10 cellular contexts compared by ENCODE assay signal in the genomic region with DNA sequence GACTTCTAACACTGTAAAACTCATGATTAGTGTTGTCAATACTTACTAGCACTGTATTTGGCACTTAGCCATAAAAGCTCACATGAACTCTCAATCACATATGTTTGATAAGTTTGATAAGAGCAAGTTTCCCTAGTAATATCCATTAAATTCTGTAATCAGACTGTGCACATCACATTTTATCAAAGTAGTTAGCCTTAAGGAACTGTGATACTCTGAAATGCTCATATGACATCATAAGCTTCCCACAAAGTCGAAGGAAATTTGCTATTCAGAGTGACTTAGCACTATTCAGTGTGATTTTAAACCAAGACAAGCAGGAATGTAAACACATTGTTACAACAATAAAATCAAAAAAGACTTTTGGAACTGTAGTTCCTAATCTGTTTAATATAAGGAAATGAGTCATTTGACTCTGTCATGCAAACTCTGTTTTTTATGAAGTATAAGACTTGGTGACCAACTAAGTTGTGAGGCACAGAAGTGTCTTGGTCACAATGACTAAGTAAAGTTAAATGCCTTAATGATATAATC. TPM values are rescaled to one million over a fixed set of nuclear protein-coding genes. Genes with fewer than 3 reads are reported as not detected.
DNase-seq lines count a peak whose midpoint lies in the region; ATAC-seq, FAIRE-seq and TF ChIP-seq lines count a peak whose summit lies in the region.
"Had no signal": no experiment of that assay in that cellular context is flagged by ENCODE, and none has a peak within 500 bp of the region (broad histone marks: within the 10 kb centered on the region; RNA-seq: fewer than 3 reads in every experiment).

No MANE protein-coding gene starts in this region.

- no peaks in the 10 kb centered on the region for H3K9me3 ChIP-seq in kidney (ENCODE audit: control insufficient read depth in 1 of 2, low read length in 2 of 2)
- H3K9me3 ChIP-seq: right lobe of liver had no signal

- intact Hi-C loops in activated T-helper 2 cell treated with anti-CD3 and anti-CD28 coated beads, Interferon-gamma antibody, Interleukin-2, Interleukin-4, amounts not matched to agents 10 μg/mL and 5 μg/mL and 100 μg/mL, durations not matched to agents 14 hours and 24 hours and 36 hours (cut with micrococcal nuclease): loop anchor here (1.0 kb wide), 1 partner anchor 8 kb away; no protein-coding TSS in a partner anchor
- intact Hi-C loops in kidney (cut with DNase I): no loop called here

- no peak for FAIRE-seq in kidney (lab: Jason Lieb, UNC)

- in situ Hi-C loops in KBM-7 (cut with MboI; ENCODE audit: low pct_unique_long_range_greater_than_20kb, low sequenced_read_pairs): no loop called here

- no peak overlapping the region for H3K27ac ChIP-seq in kidney (ENCODE audit: low read depth in 2 of 2, low read length in 2 of 2)
- H3K27ac ChIP-seq: right lobe of liver had no signal

- no peak for DNase-seq in activated CD4-positive, CD25-positive, alpha-beta regulatory T cell (lab: John Stamatoyannopoulos, UW)
- DNase-seq in KBM-7 (peak; percentile 36), dedifferentiated amniotic fluid mesenchymal stem cell (ENCODE audit: extremely low spot score) (peak; percentile 94), NCI-H2196 treated with DMSO at 0.1 percent for 48 hours (lab: John Stamatoyannopoulos, UW; ENCODE audit: unreplicated experiment) (no peak), kidney (no peak)
- DNase-seq in stimulated activated naive B cell treated with anti-CD40 and anti-IgM and Interleukin-4, amounts not matched to agents 10 μg/mL and 1 μg/mL and 100 μg/mL, for 72 hours: no peak
- DNase-seq in activated T-helper 2 cell treated with anti-CD3 and anti-CD28 coated beads, Interferon-gamma antibody, Interleukin-2, Interleukin-4, amounts not matched to agents 10 μg/mL and 5 μg/mL and 100 μg/mL, durations not matched to agents 14 hours and 24 hours and 36 hours (ENCODE audit: low spot score): no peak
- DNase-seq: right lobe of liver had no signal

- no peaks in the 10 kb centered on the region for H3K9me3 Mint-ChIP-seq in stimulated activated naive B cell treated with anti-CD40 and anti-IgM and Interleukin-4, amounts not matched to agents 10 μg/mL and 1 μg/mL and 100 μg/mL, for 72 hours
- H3K9me3 Mint-ChIP-seq in activated T-helper 2 cell treated with anti-CD3 and anti-CD28 coated beads, Interferon-gamma antibody, Interleukin-2, Interleukin-4, amounts not matched to agents 10 μg/mL and 5 μg/mL and 100 μg/mL, durations not matched to agents 14 hours and 24 hours and 36 hours: no peaks in the 10 kb centered on the region

- TF ChIP-seq CTCF in kidney (IDR thresholded peaks at IDR 0.05; ENCODE audit: borderline replicate concordance, extremely low read depth, insufficient read depth): no peak

- no peak overlapping the region for H3K4me3 Mint-ChIP-seq in stimulated activated naive B cell treated with anti-CD40 and anti-IgM and Interleukin-4, amounts not matched to agents 10 μg/mL and 1 μg/mL and 100 μg/mL, for 72 hours
- no peak overlapping the region for H3K4me3 Mint-ChIP-seq in activated T-helper 2 cell treated with anti-CD3 and anti-CD28 coated beads, Interferon-gamma antibody, Interleukin-2, Interleukin-4, amounts not matched to agents 10 μg/mL and 5 μg/mL and 100 μg/mL, durations not matched to agents 14 hours and 24 hours and 36 hours (ENCODE audit: low read depth)
- H3K4me3 Mint-ChIP-seq: CD4-positive, CD25-positive, alpha-beta regulatory T cell had no signal

- no peaks in the 10 kb centered on the region for H3K36me3 ChIP-seq in kidney (ENCODE audit: control insufficient read depth in 1 of 2, insufficient read depth in 2 of 2, low read length in 2 of 2)
- H3K36me3 ChIP-seq: right lobe of liver had no signal

- H3K36me3 Mint-ChIP-seq in stimulated activated naive B cell treated with anti-CD40 and anti-IgM and Interleukin-4, amounts not matched to agents 10 μg/mL and 1 μg/mL and 100 μg/mL, for 72 hours: no peaks in the 10 kb centered on the region
- H3K36me3 Mint-ChIP-seq in activated T-helper 2 cell treated with anti-CD3 and anti-CD28 coated beads, Interferon-gamma antibody, Interleukin-2, Interleukin-4, amounts not matched to agents 10 μg/mL and 5 μg/mL and 100 μg/mL, durations not matched to agents 14 hours and 24 hours and 36 hours (ENCODE audit: low read depth): peaks cover 16% of the 10 kb centered on the region
- H3K36me3 Mint-ChIP-seq: CD4-positive, CD25-positive, alpha-beta regulatory T cell had no signal

- H3K27me3 Mint-ChIP-seq in stimulated activated naive B cell treated with anti-CD40 and anti-IgM and Interleukin-4, amounts not matched to agents 10 μg/mL and 1 μg/mL and 100 μg/mL, for 72 hours: no peaks in the 10 kb centered on the region
- H3K27me3 Mint-ChIP-seq in activated T-helper 2 cell treated with anti-CD3 and anti-CD28 coated beads, Interferon-gamma antibody, Interleukin-2, Interleukin-4, amounts not matched to agents 10 μg/mL and 5 μg/mL and 100 μg/mL, durations not matched to agents 14 hours and 24 hours and 36 hours (ENCODE audit: low read depth): no peaks in the 10 kb centered on the region
- H3K27me3 Mint-ChIP-seq: CD4-positive, CD25-positive, alpha-beta regulatory T cell had no signal

- H3K9ac ChIP-seq in kidney (ENCODE audit: low read length in 2 of 2): no peak overlapping the region

- peak; percentile 73 to 79 for ATAC-seq in activated CD4-positive, CD25-positive, alpha-beta regulatory T cell treated with anti-CD3 and anti-CD28 coated beads, Interleukin-2, amount 50 U/mL, for 24 hours
- ATAC-seq in stimulated activated naive B cell treated with anti-CD40 and anti-IgM and Interleukin-4, amounts not matched to agents 10 μg/mL and 1 μg/mL and 100 μg/mL, for 72 hours (replicated peaks): peak; percentile 48 to 53

- H3K4me1 Mint-ChIP-seq in stimulated activated naive B cell treated with anti-CD40 and anti-IgM and Interleukin-4, amounts not matched to agents 10 μg/mL and 1 μg/mL and 100 μg/mL, for 72 hours: no peaks in the 10 kb centered on the region
- H3K4me1 Mint-ChIP-seq in activated T-helper 2 cell treated with anti-CD3 and anti-CD28 coated beads, Interferon-gamma antibody, Interleukin-2, Interleukin-4, amounts not matched to agents 10 μg/mL and 5 μg/mL and 100 μg/mL, durations not matched to agents 14 hours and 24 hours and 36 hours (ENCODE audit: low read depth): peaks cover 24% of the 10 kb centered on the region

- H3K4me3 ChIP-seq in kidney (ENCODE audit: low read length in 2 of 2): no peak overlapping the region
- H3K4me3 ChIP-seq: right lobe of liver had no signal

- H3K27ac Mint-ChIP-seq in stimulated activated naive B cell treated with anti-CD40 and anti-IgM and Interleukin-4, amounts not matched to agents 10 μg/mL and 1 μg/mL and 100 μg/mL, for 72 hours: peak overlapping the region; percentile 5
- no peak overlapping the region for H3K27ac Mint-ChIP-seq in activated T-helper 2 cell treated with anti-CD3 and anti-CD28 coated beads, Interferon-gamma antibody, Interleukin-2, Interleukin-4, amounts not matched to agents 10 μg/mL and 5 μg/mL and 100 μg/mL, durations not matched to agents 14 hours and 24 hours and 36 hours
- H3K27ac Mint-ChIP-seq: CD4-positive, CD25-positive, alpha-beta regulatory T cell had no signal

- H3K4me1 ChIP-seq in kidney (ENCODE audit: control insufficient read depth in 1 of 2, insufficient read depth in 1 of 2, low read depth in 1 of 2, low read length in 2 of 2): no peaks in the 10 kb centered on the region
- H3K4me1 ChIP-seq: right lobe of liver had no signal

RNA-seq across cellular contexts. Expression of a gene that starts 6.7 kb away (rescaled TPM):
- 0.92 and 1.8 TPM in 2 replicates for total RNA-seq in activated T-helper 2 cell treated with anti-CD3 and anti-CD28 coated beads, Interferon-gamma antibody, Interleukin-2, Interleukin-4, amounts not matched to agents 10 μg/mL and 5 μg/mL and 100 μg/mL, durations not matched to agents 14 hours and 24 hours and 36 hours
- 2.6 TPM for total RNA-seq in kidney
- 0.04 TPM for polyA plus RNA-seq in kidney (ENCODE audit: insufficient read depth, low read depth, low replicate concordance)

Comparison
In these comparisons a context has a peak if more than half of its experiments do, and no peak if none do; other contexts are left out.
1. DNase-seq: peak in KBM-7 (single experiment) and dedifferentiated amniotic fluid mesenchymal stem cell (single experiment); none in activated CD4-positive, CD25-positive, alpha-beta regulatory T cell (0 of 4), stimulated activated naive B cell treated with anti-CD40 and anti-IgM and Interleukin-4, amounts not matched to agents 10 μg/mL and 1 μg/mL and 100 μg/mL, for 72 hours (single experiment), activated T-helper 2 cell treated with anti-CD3 and anti-CD28 coated beads, Interferon-gamma antibody, Interleukin-2, Interleukin-4, amounts not matched to agents 10 μg/mL and 5 μg/mL and 100 μg/mL, durations not matched to agents 14 hours and 24 hours and 36 hours (single experiment), NCI-H2196 treated with DMSO at 0.1 percent for 48 hours (single experiment) and kidney (single experiment).